8 cellular contexts compared by ENCODE assay signal in genomic region chr7:134547738-134548054, GRCh38. TPM values are rescaled to one million over a fixed set of nuclear protein-coding genes. Genes with fewer than 3 reads are reported as not detected.
DNase-seq lines count a peak whose midpoint lies in the region; ATAC-seq and TF ChIP-seq lines count a peak whose summit lies in the region.

No MANE protein-coding gene starts in this region.

- no peaks in the 10 kb centered on the region for H3K4me1 ChIP-seq in ovary (ENCODE audit: insufficient read depth)

- CTCF ChIA-PET in RWPE1 (lab: Yijun Ruan, JAX): interaction anchor here (0.5 to 1.5 kb wide), 7 partner anchors 13 to 381 kb away, joined by 3 to 13 read pairs (median 3); no protein-coding TSS in a partner anchor

- POLR2A ChIA-PET in RWPE1 (lab: Yijun Ruan, JAX; ENCODE audit: low non-redundant PET): no interaction called here

- WGBS in ovary, 3 donors: 7 to 10% (median 9%) methylated on average over 10 of the region's 10 CpGs

- peak overlapping the region; percentile 60 for H3K4me3 ChIP-seq in fibroblast of villous mesenchyme (ENCODE audit: low read depth, low read length)
- peak overlapping the region; percentile 35 for H3K4me3 ChIP-seq in ovary

- TF ChIP-seq CTCF in RWPE1 (conservative IDR thresholded peaks at IDR 0.05; ENCODE audit: low read depth) (peak; percentile 59; the same call in 1 of the 2 replicates), fibroblast of villous mesenchyme (IDR thresholded peaks at IDR 0.05; ENCODE audit: insufficient read depth, low read depth, low read length) (no peak), ovary (IDR thresholded peaks at IDR 0.05) (no peak)

- no peaks in the 10 kb centered on the region for H3K9me3 ChIP-seq in ovary

- H3K27me3 ChIP-seq in ovary: no peaks in the 10 kb centered on the region

- H3K36me3 ChIP-seq in ovary: no peaks in the 10 kb centered on the region

- H3K27ac ChIP-seq in RWPE1 (peak overlapping the region; percentile 52; the same call in 1 of the 2 replicates), ovary (no peak overlapping the region)

- TF ChIP-seq EP300 in ovary (IDR thresholded peaks at IDR 0.05): no peak

- DNase-seq in RWPE1 (ENCODE audit: low spot score) (peak; percentile 77), fibroblast of villous mesenchyme (ENCODE audit: low read depth) (peak; percentile 80), ovary (peak in 3 of 5 donors; percentile 61 to 73 (median 67)), NCI-H187 treated with DMSO at 0.1 percent for 48 hours (lab: John Stamatoyannopoulos, UW) (no peak), mesenteric fat pad (ENCODE audit: low spot score) (no peak), erythroblast (lab: John Stamatoyannopoulos, UW) (no peak)

- ATAC-seq in GM18870 (IDR thresholded peaks at IDR 0.05; ENCODE audit: unreplicated experiment): peak; percentile 62
- peak; percentile 72 for ATAC-seq in HG02642 (IDR thresholded peaks at IDR 0.05; ENCODE audit: poor library complexity, unreplicated experiment)

- TF ChIP-seq POLR2A in ovary (IDR thresholded peaks at IDR 0.05) (no peak), erythroblast (IDR thresholded peaks at IDR 0.05; ENCODE audit: low read length) (no peak)

- intact Hi-C loops in ovary (cut with DNase I): no loop called here

RNA-seq across cellular contexts. Expression of gene AKR1B15, which starts 1.2 kb away (rescaled TPM):
- total RNA-seq in fibroblast of villous mesenchyme: not detected in 2 replicates
- total RNA-seq in ovary: under 1 TPM in 1 of 7 donors, not detected in 6; 0.22 TPM
- not detected for polyA plus RNA-seq in ovary
- 2.3 TPM for total RNA-seq in mesenteric fat pad

RNA-seq across cellular contexts. Expression of gene AKR1B10, which starts 20.3 kb away (rescaled TPM):
- total RNA-seq in fibroblast of villous mesenchyme (under 0.01 and 0.43 TPM in 2 replicates), ovary (1 to 10 TPM in 2 of 7 donors, under 1 TPM in 2, not detected in 3; 0.71 to 2.0 (median 1.1) TPM), mesenteric fat pad (0.90 TPM)
- polyA plus RNA-seq in ovary: under 1 TPM in 1 of 2 donors, not detected in 1; 0.42 TPM

Comparison
In these comparisons a context has a peak if more than half of its experiments do, and no peak if none do; other contexts are left out.
1. DNase-seq: peak in RWPE1 (single experiment), fibroblast of villous mesenchyme (single experiment) and ovary (3 of 5); none in NCI-H187 treated with DMSO at 0.1 percent for 48 hours (single experiment), mesenteric fat pad (single experiment) and erythroblast (0 of 2).